8 cellular contexts compared by ENCODE assay signal in the genomic region with DNA sequence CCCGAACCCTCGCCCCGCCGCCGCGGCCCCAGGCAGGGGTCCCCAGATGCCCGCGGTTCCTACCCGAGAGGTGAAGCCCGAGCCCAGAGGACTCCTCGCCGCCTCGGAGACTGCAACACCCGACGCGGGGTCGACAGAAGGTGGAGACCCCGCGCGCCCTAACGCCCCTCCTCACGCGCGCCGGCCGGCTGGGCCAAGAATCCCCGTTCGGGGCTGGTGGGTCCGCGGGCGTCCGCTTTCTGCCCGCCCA. TPM values are rescaled to one million over a fixed set of nuclear protein-coding genes. Genes with fewer than 3 reads are reported as not detected.
A peak's percentile ranks its signal among the peaks of the same experiment; 100 is the strongest.
DNase-seq lines count a peak whose midpoint lies in the region; ATAC-seq, FAIRE-seq and TF ChIP-seq lines count a peak whose summit lies in the region.

No MANE protein-coding gene starts in this region.

- H3K4me1 Mint-ChIP-seq in astrocyte (ENCODE audit: low read depth, unreplicated experiment) = peaks cover 8% of the 10 kb centered on the region

- peak overlapping the region; percentile 91 for H3K4me2 ChIP-seq in astrocyte (ENCODE audit: low read length)

- ATAC-seq in HG03064 (IDR thresholded peaks at IDR 0.05; ENCODE audit: low read depth, unreplicated experiment) (peak; percentile 19), left lobe of liver (no peak), GM21360 (IDR thresholded peaks at IDR 0.05; ENCODE audit: unreplicated experiment) (no peak)

- H3K9me3 ChIP-seq in astrocyte (ENCODE audit: insufficient read depth, low read depth, low read length) = no peaks in the 10 kb centered on the region
- H3K9me3 ChIP-seq in thymus (ENCODE audit: control insufficient read depth) = no peaks in the 10 kb centered on the region

- peaks cover 9% of the 10 kb centered on the region for H3K4me1 ChIP-seq in astrocyte (ENCODE audit: insufficient read depth, low read length)
- peaks cover 3% of the 10 kb centered on the region for H3K4me1 ChIP-seq in thymus (ENCODE audit: control insufficient read depth, insufficient read depth, low read length)

- H3K9me3 Mint-ChIP-seq in astrocyte (ENCODE audit: unreplicated experiment) = no peaks in the 10 kb centered on the region

- no peak for FAIRE-seq in astrocyte (lab: Jason Lieb, UNC)

- DNase-seq in astrocyte (ENCODE audit: low read depth) = no peak
- peak; percentile 59 for DNase-seq in left lobe of liver (ENCODE audit: low spot score)
- no peak for DNase-seq in NCI-H2029 treated with DMSO at 0.1 percent for 48 hours (lab: John Stamatoyannopoulos, UW)
- no peak for DNase-seq in COR-L47 (lab: John Stamatoyannopoulos, UW)

- H3K4me3 Mint-ChIP-seq in astrocyte (ENCODE audit: unreplicated experiment) = peak overlapping the region; percentile 94

- H3K27me3 Mint-ChIP-seq in astrocyte (ENCODE audit: low read depth, unreplicated experiment) = no peaks in the 10 kb centered on the region

- WGBS in thymus = under 1% methylated on average over 33 of the region's 33 CpGs

- H3K27ac Mint-ChIP-seq in astrocyte (ENCODE audit: unreplicated experiment) = no peak overlapping the region

- H3K36me3 ChIP-seq in astrocyte (ENCODE audit: insufficient read depth, low read length) (peaks cover 5% of the 10 kb centered on the region), thymus (ENCODE audit: control insufficient read depth, insufficient read depth) (peaks cover 18% of the 10 kb centered on the region)

- H3K4me3 ChIP-seq in GM08714 (ENCODE audit: low read length) = peak overlapping the region; percentile 83
- peak overlapping the region; percentile 97 for H3K4me3 ChIP-seq in astrocyte (ENCODE audit: insufficient read depth, low read depth, low read length)
- peak overlapping the region; percentile 98 for H3K4me3 ChIP-seq in thymus (ENCODE audit: low read length)

- TF ChIP-seq CTCF in astrocyte (IDR thresholded peaks at IDR 0.05; ENCODE audit: insufficient read depth, low read depth, low read length) = no peak

- peaks cover 45% of the 10 kb centered on the region for H4K20me1 ChIP-seq in astrocyte (ENCODE audit: insufficient read depth, low read length)

- H3K27me3 ChIP-seq in astrocyte (ENCODE audit: insufficient read depth, low read length) (no peaks in the 10 kb centered on the region), thymus (ENCODE audit: control insufficient read depth, insufficient read depth) (no peaks in the 10 kb centered on the region)

- H3K79me2 ChIP-seq in astrocyte (ENCODE audit: insufficient read depth, low read length) = peaks cover 55% of the 10 kb centered on the region

- H3K27ac ChIP-seq in astrocyte (ENCODE audit: low read depth, low read length) (peak overlapping the region; percentile 97), thymus (ENCODE audit: low read depth) (peak overlapping the region; percentile 100)

- peak overlapping the region; percentile 98 for H3K9ac ChIP-seq in astrocyte (ENCODE audit: low read length)

- H2AFZ ChIP-seq in astrocyte (ENCODE audit: low read depth, low read length) = peak overlapping the region; percentile 81

- no peaks in the 10 kb centered on the region for H3K36me3 Mint-ChIP-seq in astrocyte (ENCODE audit: low read depth, unreplicated experiment)

RNA-seq across cellular contexts. Expression of gene SUMO2, which starts 0.5 kb away (rescaled TPM):
- total RNA-seq in astrocyte (413 and 449 TPM in 2 replicates), left lobe of liver (94.9 TPM)
- 135 TPM for polyA plus RNA-seq in thymus

RNA-seq across cellular contexts. Expression of gene NUP85, which starts 23.2 kb away (rescaled TPM):
- 37.3 and 44.3 TPM in 2 replicates for total RNA-seq in astrocyte
- total RNA-seq in left lobe of liver = 33.8 TPM
- 88.3 TPM for polyA plus RNA-seq in thymus

RNA-seq across cellular contexts. Expression of gene JPT1, which starts 27.9 kb away (rescaled TPM):
- total RNA-seq in astrocyte (232 and 282 TPM in 2 replicates), left lobe of liver (14.8 TPM)
- polyA plus RNA-seq in thymus = 130 TPM

RNA-seq across cellular contexts. Expression of gene NT5C, which starts 50.7 kb away (rescaled TPM):
- total RNA-seq in astrocyte (23.7 and 29.5 TPM in 2 replicates), left lobe of liver (11.9 TPM)
- polyA plus RNA-seq in thymus = 103 TPM

Comparison
In these comparisons a context has a peak if more than half of its experiments do, and no peak if none do; other contexts are left out.
1. RNA of gene JPT1, which starts 27.9 kb away (total RNA-seq): 232 to 282 TPM in astrocyte; 14.8 TPM in left lobe of liver (single experiment); every median in the first group is over 10 times any median in the second.
2. Peak in every context shown above with its lines, with median percentiles within 50 percentile points of each other: H3K4me3 ChIP-seq.